Comparison of ENCODE assay signal across 30 cellular contexts in genomic region chr6:32763417-32763816, GRCh38. TPM values are rescaled to one million over a fixed set of nuclear protein-coding genes. Genes with fewer than 3 reads are reported as not detected.
DNase-seq lines count a peak whose midpoint lies in the region; ATAC-seq and TF ChIP-seq lines count a peak whose summit lies in the region.
"Had no signal": no experiment of that assay in that cellular context is flagged by ENCODE, and none has a peak within 500 bp of the region (broad histone marks: within the 10 kb centered on the region; RNA-seq: fewer than 3 reads in every experiment).

HLA-DQB2 (minus strand) TSS chr6:32763532; CDS start chr6:32763470, 62 bp downstream.

- TF ChIP-seq CTCF in CD14-positive monocyte (IDR thresholded peaks at IDR 0.05) (no peak), OCI-LY7 (conservative IDR thresholded peaks at IDR 0.05; ENCODE audit: low read length) (no peak)

- CTCF ChIA-PET in OCI-LY7 (lab: Charles Lee; ENCODE audit: unreplicated experiment) = no interaction called here

- H3K27ac ChIP-seq in OCI-LY7 (ENCODE audit: low read depth, low read length, poor library complexity, severe bottlenecking) = no peak within 1 kb of the TSS
- no peak within 1 kb of the TSS for H3K27ac ChIP-seq in substantia nigra (ENCODE audit: low read depth, low read length, poor library complexity, severe bottlenecking)
- H3K27ac ChIP-seq: C4-2B, pancreas, sigmoid colon, tibial nerve had no signal

- no peaks in the 10 kb centered on the region for H3K9me3 ChIP-seq in OCI-LY7 (ENCODE audit: low read length)
- H3K9me3 ChIP-seq: pancreas, sigmoid colon had no signal

- H3K4me3 Mint-ChIP-seq in CD14-positive monocyte (peak within 1 kb of the TSS; percentile 22 to 61), naive B cell (peak within 1 kb of the TSS in 5 of 8 donors; percentile 7 to 77 (median 55))
- H3K4me3 Mint-ChIP-seq: activated naive CD4-positive, alpha-beta T cell treated with anti-CD3 and anti-CD28 coated beads for 36 hours; activated T-cell treated with anti-CD3 and anti-CD28 coated beads, Interleukin-2, amount 50 U/mL, for 4 hours; endodermal cell; naive thymus-derived CD8-positive, alpha-beta T cell; WTC11 had no signal

- intact Hi-C loops in CD14-positive monocyte (cut with micrococcal nuclease) = no loop called here
- intact Hi-C loops in OCI-LY7 (cut with micrococcal nuclease; ENCODE audit: unreplicated experiment) = no loop called here

- H3K27me3 Mint-ChIP-seq in CD14-positive monocyte (ENCODE audit: low read depth in 3 of 3) (peaks cover 19 to 32% (median 23%) of the 10 kb centered on the region in 3 donors), naive B cell (peaks cover 40 to 52% (median 49%) of the 10 kb centered on the region in 3 donors)

- H3K27ac Mint-ChIP-seq in CD14-positive monocyte (peak within 1 kb of the TSS in 3 of 7 donors; percentile 36 to 68 (median 38)), naive B cell (peak within 1 kb of the TSS in 3 of 6 donors; percentile 42 to 86 (median 62))
- H3K27ac Mint-ChIP-seq: activated naive CD4-positive, alpha-beta T cell treated with anti-CD3 and anti-CD28 coated beads for 36 hours; endodermal cell; naive thymus-derived CD8-positive, alpha-beta T cell; WTC11 had no signal

- H3K4me3 ChIP-seq in OCI-LY7 (ENCODE audit: low read depth, low read length, poor library complexity, severe bottlenecking) = no peak within 1 kb of the TSS
- H3K4me3 ChIP-seq: pancreas, sigmoid colon, tibial nerve had no signal

- H3K4me1 Mint-ChIP-seq in CD14-positive monocyte (peaks cover 20% of the 10 kb centered on the region), naive B cell (no peaks in the 10 kb centered on the region)
- H3K4me1 Mint-ChIP-seq: endodermal cell had no signal

- no peak within 1 kb of the TSS for H2AFZ ChIP-seq in OCI-LY7 (ENCODE audit: low read length)

- no peaks in the 10 kb centered on the region for H3K36me3 ChIP-seq in OCI-LY7 (ENCODE audit: insufficient read depth, low read length)
- H3K36me3 ChIP-seq: pancreas, sigmoid colon, tibial nerve had no signal

- POLR2A ChIA-PET in OCI-LY7 (lab: Charles Lee) = interaction anchor here (0.6 kb wide), 1 partner anchor 50 kb away, joined by 3 read pairs; no protein-coding TSS in a partner anchor

- no peak within 1 kb of the TSS for H3K4me2 ChIP-seq in OCI-LY7 (ENCODE audit: low read length)

- no peaks in the 10 kb centered on the region for H3K79me2 ChIP-seq in OCI-LY7 (ENCODE audit: insufficient read depth, low read depth, low read length)

- H3K4me1 ChIP-seq in OCI-LY7 (ENCODE audit: insufficient read depth, low read length, poor library complexity, severe bottlenecking) = no peaks in the 10 kb centered on the region
- H3K4me1 ChIP-seq: pancreas, sigmoid colon, tibial nerve had no signal

- DNase-seq in CD14-positive monocyte (ENCODE audit: low spot score) (no peak), OCI-LY7 (ENCODE audit: low spot score) (peak; percentile 53), dermis microvascular lymphatic vessel endothelial cell (ENCODE audit: low read depth in 2 of 2) (peak; percentile 2 to 3), naive B cell (no peak), NCI-H226 (no peak), NCI-H2196 (lab: John Stamatoyannopoulos, UW; ENCODE audit: unreplicated experiment) (no peak), substantia nigra (lab: John Stamatoyannopoulos, UW) (no peak)
- DNase-seq in activated CD4-positive, alpha-beta T cell treated with anti-CD3 and anti-CD28 coated beads, Interleukin-2, amount 50 U/mL, for 48 hours = no peak
- DNase-seq: ACHN; activated naive CD4-positive, alpha-beta T cell treated with anti-CD3 and anti-CD28 coated beads for 36 hours; activated T-cell treated with anti-CD3 and anti-CD28 coated beads, Interleukin-2, amount 50 U/mL, for 4 hours; anterior cingulate cortex; endodermal cell; GF-D8; hippocampal formation; islet precursor cell; Kasumi-1; mesenchymal stem cell; naive thymus-derived CD8-positive, alpha-beta T cell; NCI-H1105; NCI-H2029 treated with DMSO at 0.1 percent for 48 hours; NCI-H510A; pancreas; RPMI8226; sigmoid colon; T-helper 9 cell had no signal

- H4K20me1 ChIP-seq in OCI-LY7 (ENCODE audit: insufficient read depth, low read length) = no peaks in the 10 kb centered on the region

- peak in 1 of 2 donors; percentile 50 for ATAC-seq in naive B cell (ENCODE audit: low read depth in 2 of 2)
- ATAC-seq: activated T-cell treated with anti-CD3 and anti-CD28 coated beads, Interleukin-2, amount 50 U/mL, for 4 hours; naive thymus-derived CD8-positive, alpha-beta T cell; pancreas; WTC11 had no signal

- BruUV-seq in OCI-LY7 (replicated peaks; lab: Mats Ljungman, UMichigan) = no TSS peak

- peaks cover 0 to 6% of the 10 kb centered on the region in 2 donors for H3K36me3 Mint-ChIP-seq in CD14-positive monocyte
- H3K36me3 Mint-ChIP-seq in naive B cell = no peaks in the 10 kb centered on the region
- H3K36me3 Mint-ChIP-seq: naive thymus-derived CD8-positive, alpha-beta T cell; WTC11 had no signal

- H3K9me2 ChIP-seq in OCI-LY7 (ENCODE audit: insufficient read depth, low read length) = no peaks in the 10 kb centered on the region

- H3K9me3 Mint-ChIP-seq in CD14-positive monocyte (peaks cover 0 to 3% (median 0%) of the 10 kb centered on the region in 7 donors), naive B cell (no peaks in the 10 kb centered on the region)
- H3K9me3 Mint-ChIP-seq: activated naive CD4-positive, alpha-beta T cell treated with anti-CD3 and anti-CD28 coated beads for 36 hours; activated T-cell treated with anti-CD3 and anti-CD28 coated beads, Interleukin-2, amount 50 U/mL, for 4 hours; endodermal cell; naive thymus-derived CD8-positive, alpha-beta T cell had no signal

RNA-seq across cellular contexts. Expression of gene HLA-DQB2, which starts in this region (rescaled TPM):
- polyA plus RNA-seq in CD14-positive monocyte = 1 to 10 TPM in 1 of 2 donors, not detected in 1; 4.4 TPM
- not detected in 2 replicates for total RNA-seq in OCI-LY7 (2014; rRNA removed; shearing (Covaris generic))
- total RNA-seq in OCI-LY7 (2022) = 5.1 and 7.2 TPM in 2 replicates
- total RNA-seq in dermis microvascular lymphatic vessel endothelial cell = not detected in 2 replicates
- polyA plus RNA-seq in naive B cell (ENCODE audit: low read depth in 6 of 6) = 100 to 1,000 TPM in 2 of 6 donors, 10 to 100 TPM in 2, not detected in 2; 59.3 to 118 (median 92.8) TPM
- total RNA-seq: activated naive CD4-positive, alpha-beta T cell treated with anti-CD3 and anti-CD28 coated beads for 36 hours; chondrocyte; endodermal cell had no signal
- polyA plus RNA-seq: pancreas had no signal

Comparison
In these comparisons a context has a peak if more than half of its experiments do, and no peak if none do; other contexts are left out.
1. Peak in DNase-seq in dermis microvascular lymphatic vessel endothelial cell; RNA of the gene not detected or under 1 TPM.